Comparison of ENCODE assay signal across 9 cellular contexts in the genomic region with DNA sequence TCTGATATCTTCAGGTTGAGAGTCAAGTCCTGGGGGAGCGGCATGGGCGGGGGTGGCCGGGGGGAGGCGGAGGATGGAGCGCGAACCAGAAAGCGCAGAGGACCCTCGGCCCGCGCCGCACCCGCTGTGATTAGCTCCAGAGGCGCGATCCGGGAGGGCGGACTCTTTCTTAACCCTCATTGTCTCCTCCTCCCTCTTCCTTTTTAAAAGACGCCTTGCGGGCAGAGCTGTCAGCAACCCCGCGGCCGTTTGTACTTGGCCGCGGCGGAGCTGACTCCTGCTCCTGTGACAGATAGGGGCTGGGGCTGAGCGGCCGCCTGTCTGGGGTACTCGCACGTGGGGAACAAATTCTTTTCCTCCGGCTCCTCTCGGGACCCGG. TPM values are rescaled to one million over a fixed set of nuclear protein-coding genes. Genes with fewer than 3 reads are reported as not detected.
DNase-seq lines count a peak whose midpoint lies in the region; ATAC-seq and TF ChIP-seq lines count a peak whose summit lies in the region.
"Had no signal": no experiment of that assay in that cellular context is flagged by ENCODE, and none has a peak within 500 bp of the region (broad histone marks: within the 10 kb centered on the region; RNA-seq: fewer than 3 reads in every experiment).

A gene (plus strand): TSS at position 233 of the 379 bp plus-strand sequence. CDS start 569 bp downstream, outside the sequence.

- ATAC-seq in HG03103 (IDR thresholded peaks at IDR 0.05; ENCODE audit: low read depth, unreplicated experiment): peak; percentile 39

- H3K9me3 ChIP-seq in ovary: no peaks in the 10 kb centered on the region

- H3K4me1 ChIP-seq in ovary (ENCODE audit: insufficient read depth): peaks cover 2% of the 10 kb centered on the region

- H3K4me3 ChIP-seq in fibroblast of pulmonary artery (replicated peaks; ENCODE audit: low read depth, low read length): peak within 1 kb of the TSS; percentile 65
- H3K4me3 ChIP-seq in ovary: peak within 1 kb of the TSS; percentile 18

- H3K4me1 Mint-ChIP-seq in T-helper 1 cell treated with Interleukin-12 subunit alpha and Interleukin-12 subunit beta and Interleukin-4 antibody, amounts not matched to agents 30 μg/mL and 1 μg/mL, for 36 hours (ENCODE audit: low read depth): peaks cover 17% of the 10 kb centered on the region

- H3K27ac Mint-ChIP-seq in T-helper 1 cell treated with Interleukin-12 subunit alpha and Interleukin-12 subunit beta and Interleukin-4 antibody, amounts not matched to agents 30 μg/mL and 1 μg/mL, for 36 hours: peak within 1 kb of the TSS; percentile 24

- no peaks in the 10 kb centered on the region for H3K36me3 ChIP-seq in ovary

- H3K9me3 Mint-ChIP-seq in T-helper 1 cell treated with Interleukin-12 subunit alpha and Interleukin-12 subunit beta and Interleukin-4 antibody, amounts not matched to agents 30 μg/mL and 1 μg/mL, for 36 hours: no peaks in the 10 kb centered on the region

- WGBS in ovary, 3 donors: 0% methylated on average over 24 to 31 of the region's 31 CpGs

- H3K27ac ChIP-seq in ovary: no peak within 1 kb of the TSS
- H3K27ac ChIP-seq: epithelial cell of prostate had no signal

- peaks cover 73% of the 10 kb centered on the region for H3K27me3 Mint-ChIP-seq in T-helper 1 cell treated with Interleukin-12 subunit alpha and Interleukin-12 subunit beta and Interleukin-4 antibody, amounts not matched to agents 30 μg/mL and 1 μg/mL, for 36 hours (ENCODE audit: low read depth)

- H3K4me3 Mint-ChIP-seq in T-helper 1 cell treated with Interleukin-12 subunit alpha and Interleukin-12 subunit beta and Interleukin-4 antibody, amounts not matched to agents 30 μg/mL and 1 μg/mL, for 36 hours: peak within 1 kb of the TSS; percentile 82

- no peaks in the 10 kb centered on the region for H3K36me3 Mint-ChIP-seq in T-helper 1 cell treated with Interleukin-12 subunit alpha and Interleukin-12 subunit beta and Interleukin-4 antibody, amounts not matched to agents 30 μg/mL and 1 μg/mL, for 36 hours (ENCODE audit: low read depth)

- H3K27me3 ChIP-seq in ovary: no peaks in the 10 kb centered on the region

- TF ChIP-seq POLR2A in ovary (IDR thresholded peaks at IDR 0.05): no peak

- peak; percentile 46 for DNase-seq in stimulated activated CD4-positive, alpha-beta T cell treated with anti-CD3 and anti-CD28 coated beads, Interleukin-15, amount 100 ng/mL, for 24 hours
- no peak for DNase-seq in stimulated activated CD4-positive, alpha-beta T cell treated with anti-CD3 and anti-CD28 coated beads, Interleukin-12 subunit alpha, Interleukin-12 subunit beta, amount 100 ng/mL, for 4 hours
- DNase-seq in fibroblast of pulmonary artery (ENCODE audit: low read depth) (peak; percentile 52), ovary (no peak), DMS153 (lab: John Stamatoyannopoulos, UW) (no peak), amygdala (lab: John Stamatoyannopoulos, UW) (no peak)

- no peak for TF ChIP-seq EP300 in ovary (IDR thresholded peaks at IDR 0.05)

- intact Hi-C loops in ovary (cut with DNase I): no loop called here

- TF ChIP-seq CTCF in fibroblast of pulmonary artery (IDR thresholded peaks at IDR 0.05; ENCODE audit: low read length, missing control alignments) (no peak), ovary (IDR thresholded peaks at IDR 0.05) (no peak)

RNA-seq across cellular contexts. Expression of the gene that starts here (rescaled TPM):
- total RNA-seq in ovary: 1 to 10 TPM in 1 of 7 donors, under 1 TPM in 4, not detected in 2; 0.28 to 1.7 (median 0.46) TPM
- polyA plus RNA-seq in ovary: 1 to 10 TPM in 1 of 2 donors, under 1 TPM in 1; 0.21 to 2.5 TPM

Comparison
In these comparisons a context has a peak if more than half of its experiments do, and no peak if none do; other contexts are left out.
1. DNase-seq: peak in stimulated activated CD4-positive, alpha-beta T cell treated with anti-CD3 and anti-CD28 coated beads, Interleukin-15, amount 100 ng/mL, for 24 hours (single experiment) and fibroblast of pulmonary artery (single experiment); none in stimulated activated CD4-positive, alpha-beta T cell treated with anti-CD3 and anti-CD28 coated beads, Interleukin-12 subunit alpha, Interleukin-12 subunit beta, amount 100 ng/mL, for 4 hours (single experiment), ovary (0 of 5), DMS153 (single experiment) and amygdala (0 of 56).